Comparison of ENCODE assay signal across 21 cellular contexts in genomic region chrX:77779695-77780094, GRCh38. TPM values are rescaled to one million over a fixed set of nuclear protein-coding genes. Genes with fewer than 3 reads are reported as not detected.
DNase-seq lines count a peak whose midpoint lies in the region; ATAC-seq and TF ChIP-seq lines count a peak whose summit lies in the region.
"Had no signal": no experiment of that assay in that cellular context is flagged by ENCODE, and none has a peak within 500 bp of the region (broad histone marks: within the 10 kb centered on the region; RNA-seq: fewer than 3 reads in every experiment).

No MANE protein-coding gene starts in this region.

- no peaks in the 10 kb centered on the region for H3K27me3 ChIP-seq in GM23338 (ENCODE audit: insufficient read depth)
- H3K27me3 ChIP-seq in smooth muscle cell (ENCODE audit: low read depth), result no peaks in the 10 kb centered on the region
- H3K27me3 ChIP-seq: thyroid gland had no signal

- H3K36me3 Mint-ChIP-seq in activated naive CD4-positive, alpha-beta T cell treated with anti-CD3 and anti-CD28 coated beads, Interleukin-2, amount 10 ng/mL, durations not matched to agents 7 days and 5 days, result peaks cover 15% of the 10 kb centered on the region
- H3K36me3 Mint-ChIP-seq in GM23338 (ENCODE audit: low read depth), result peaks cover 4% of the 10 kb centered on the region; the same call in 1 of the 3 replicates
- peaks cover 5% of the 10 kb centered on the region for H3K36me3 Mint-ChIP-seq in activated B cell treated with CpG ODN at 0.5 μM for 24 hours (ENCODE audit: low read depth)
- no peaks in the 10 kb centered on the region for H3K36me3 Mint-ChIP-seq in natural killer cell

- H3K4me2 ChIP-seq in GM23338 (no peak overlapping the region), smooth muscle cell (no peak overlapping the region)

- POLR2A ChIA-PET in activated B cell treated with CpG ODN at 0.5 μM for 24 hours (lab: Charles Lee), result no interaction called here

- no peak overlapping the region for H3K4me3 Mint-ChIP-seq in activated naive CD4-positive, alpha-beta T cell treated with anti-CD3 and anti-CD28 coated beads, Interleukin-2, amount 10 ng/mL, durations not matched to agents 7 days and 5 days
- H3K4me3 Mint-ChIP-seq in GM23338 (no peak overlapping the region; the same call in 2 of the 3 replicates), activated B cell treated with CpG ODN at 0.5 μM for 24 hours (peak overlapping the region; percentile 7), natural killer cell (no peak overlapping the region)
- H3K4me3 Mint-ChIP-seq: brain, mesothelial cell of epicardium, neural crest cell had no signal

- TF ChIP-seq CTCF in GM23338 (conservative IDR thresholded peaks at IDR 0.05; ENCODE audit: low read depth in 2 of 2), result no peak
- TF ChIP-seq CTCF in activated B cell treated with CpG ODN at 0.5 μM for 24 hours (IDR thresholded peaks at IDR 0.05), result no peak
- no peak for TF ChIP-seq CTCF in natural killer cell (IDR thresholded peaks at IDR 0.05)
- TF ChIP-seq CTCF in smooth muscle cell (IDR thresholded peaks at IDR 0.05; ENCODE audit: borderline replicate concordance, insufficient read depth, poor library complexity, severe bottlenecking), result no peak

- H3F3A ChIP-seq in GM23338 (replicated peaks; ENCODE audit: low read depth), result no peaks in the 10 kb centered on the region
- H3F3A ChIP-seq in smooth muscle cell (ENCODE audit: low read depth), result no peaks in the 10 kb centered on the region

- H3K79me2 ChIP-seq in GM23338 (replicated peaks; ENCODE audit: insufficient read depth) (peaks cover 100% of the 10 kb centered on the region), smooth muscle cell (ENCODE audit: low read depth) (peaks cover 100% of the 10 kb centered on the region)

- no peaks in the 10 kb centered on the region for H3K9me3 Mint-ChIP-seq in activated naive CD4-positive, alpha-beta T cell treated with anti-CD3 and anti-CD28 coated beads, Interleukin-2, amount 10 ng/mL, durations not matched to agents 7 days and 5 days
- H3K9me3 Mint-ChIP-seq in GM23338 (no peaks in the 10 kb centered on the region), activated B cell treated with CpG ODN at 0.5 μM for 24 hours (peaks cover 4% of the 10 kb centered on the region), natural killer cell (no peaks in the 10 kb centered on the region)
- H3K9me3 Mint-ChIP-seq: neural crest cell had no signal

- peaks cover 24% of the 10 kb centered on the region for H3K4me1 ChIP-seq in GM23338 (ENCODE audit: insufficient read depth)
- H3K4me1 ChIP-seq in smooth muscle cell (ENCODE audit: low read depth), result peaks cover 3% of the 10 kb centered on the region
- H3K4me1 ChIP-seq: prostate gland, thyroid gland had no signal

- CTCF ChIA-PET in activated naive CD4-positive, alpha-beta T cell treated with anti-CD3 and anti-CD28 coated beads, Interleukin-2, amount 10 ng/mL, durations not matched to agents 7 days and 5 days (lab: Charles Lee), result no interaction called here
- CTCF ChIA-PET in activated B cell treated with CpG ODN at 0.5 μM for 24 hours (lab: Charles Lee), result no interaction called here

- no peaks in the 10 kb centered on the region for H3K9me2 ChIP-seq in GM23338 (ENCODE audit: insufficient read depth)

- H3K9me3 ChIP-seq in smooth muscle cell (replicated peaks; ENCODE audit: low read depth), result no peaks in the 10 kb centered on the region
- H3K9me3 ChIP-seq: prostate gland, thyroid gland had no signal

- peaks cover 32% of the 10 kb centered on the region for H3K4me1 Mint-ChIP-seq in activated naive CD4-positive, alpha-beta T cell treated with anti-CD3 and anti-CD28 coated beads, Interleukin-2, amount 10 ng/mL, durations not matched to agents 7 days and 5 days
- H3K4me1 Mint-ChIP-seq in GM23338 (peaks cover 20% of the 10 kb centered on the region), activated B cell treated with CpG ODN at 0.5 μM for 24 hours (peaks cover 50% of the 10 kb centered on the region), natural killer cell (peaks cover 26 to 33% of the 10 kb centered on the region in 2 donors)

- no peak overlapping the region for H3K9ac ChIP-seq in smooth muscle cell (ENCODE audit: low read depth)
- H3K9ac ChIP-seq: BLaER1 treated with 17β-estradiol and CSF1 and Interleukin-3, amounts not matched to agents 10 nM and 100 nM had no signal

- H4K20me1 ChIP-seq in GM23338 (replicated peaks; ENCODE audit: insufficient read depth) (peaks cover 33% of the 10 kb centered on the region), smooth muscle cell (ENCODE audit: low read depth) (peaks cover 100% of the 10 kb centered on the region)

- no peaks in the 10 kb centered on the region for H3K36me3 ChIP-seq in GM23338 (ENCODE audit: insufficient read depth)
- H3K36me3 ChIP-seq in smooth muscle cell (ENCODE audit: low read depth), result no peaks in the 10 kb centered on the region
- H3K36me3 ChIP-seq: prostate gland, thyroid gland had no signal

- ATAC-seq in GM23338, result no peak
- no peak for ATAC-seq in activated B cell treated with CpG ODN at 0.5 μM for 24 hours (ENCODE audit: low read depth)
- ATAC-seq in natural killer cell, result no peak
- no peak for ATAC-seq in HG03025 (IDR thresholded peaks at IDR 0.05; ENCODE audit: low FRiP score, unreplicated experiment)

- no peak overlapping the region for H2AFZ ChIP-seq in GM23338
- no peak overlapping the region for H2AFZ ChIP-seq in smooth muscle cell (ENCODE audit: low read depth)

- WGBS in smooth muscle cell (ENCODE audit: low lambda C conversion rate), result 88% methylated on average over 3 of the region's 3 CpGs

- H3K27ac ChIP-seq in GM23338 (ENCODE audit: low read depth) (peak overlapping the region; percentile 29; the same call in 1 of the 2 replicates), smooth muscle cell (ENCODE audit: low read depth) (no peak overlapping the region)
- H3K27ac ChIP-seq: BLaER1 treated with 17β-estradiol and CSF1 and Interleukin-3, amounts not matched to agents 10 nM and 100 nM; prostate gland; thyroid gland had no signal

- peak overlapping the region; percentile 22 for H3K27ac Mint-ChIP-seq in activated naive CD4-positive, alpha-beta T cell treated with anti-CD3 and anti-CD28 coated beads, Interleukin-2, amount 10 ng/mL, durations not matched to agents 7 days and 5 days
- H3K27ac Mint-ChIP-seq in GM23338 (no peak overlapping the region), activated B cell treated with CpG ODN at 0.5 μM for 24 hours (no peak overlapping the region), natural killer cell (peak overlapping the region; percentile 5 to 70)
- H3K27ac Mint-ChIP-seq: activated naive CD8-positive, alpha-beta T cell; brain; mesothelial cell of epicardium had no signal

- no peak for DNase-seq in activated naive CD4-positive, alpha-beta T cell treated with anti-CD3 and anti-CD28 coated beads, Interleukin-2, amount 10 ng/mL, durations not matched to agents 7 days and 5 days
- no peak for DNase-seq in activated naive CD4-positive, alpha-beta T cell treated with anti-CD3 and anti-CD28 coated beads, Interleukin-2, amount 50 U/mL, for 16 hours
- DNase-seq in GM23338 (ENCODE audit: low spot score) (no peak), activated B cell treated with CpG ODN at 0.5 μM for 24 hours (no peak), natural killer cell (no peak), smooth muscle cell (lab: John Stamatoyannopoulos, UW; ENCODE audit: unreplicated experiment) (no peak), amniotic stem cell (lab: John Stamatoyannopoulos, UW) (no peak)
- DNase-seq: activated CD4-positive, alpha-beta T cell treated with anti-CD3 and anti-CD28 coated beads, Interleukin-2, amount 50 U/mL, for 48 hours; activated T-cell treated with anti-CD3 and anti-CD28 coated beads for 4 hours; head of caudate nucleus; NCI-H1436; stimulated activated CD4-positive, alpha-beta T cell treated with anti-CD3 and anti-CD28 coated beads, Interleukin-1b, Interleukin-23, amount 100 ng/mL, for 48 hours; stimulated activated naive CD4-positive, alpha-beta T cell; thyroid gland had no signal

- intact Hi-C loops in activated B cell treated with CpG ODN at 0.5 μM for 24 hours (cut with micrococcal nuclease) (loop anchor here (10.0 kb wide), 1 partner anchor 1355 kb away; the partner anchor contains the start of gene MAGEE1), natural killer cell (cut with micrococcal nuclease) (no loop called here)

- H3K4me3 ChIP-seq in GM23338 (no peak overlapping the region), smooth muscle cell (no peak overlapping the region)
- H3K4me3 ChIP-seq: BLaER1 treated with 17β-estradiol and CSF1 and Interleukin-3, amounts not matched to agents 10 nM and 100 nM; prostate gland; thyroid gland had no signal

- H3K27me3 Mint-ChIP-seq in activated naive CD4-positive, alpha-beta T cell treated with anti-CD3 and anti-CD28 coated beads, Interleukin-2, amount 10 ng/mL, durations not matched to agents 7 days and 5 days, result no peaks in the 10 kb centered on the region
- H3K27me3 Mint-ChIP-seq in GM23338 (ENCODE audit: insufficient read depth, low read depth, poor library complexity) (no peaks in the 10 kb centered on the region), activated B cell treated with CpG ODN at 0.5 μM for 24 hours (no peaks in the 10 kb centered on the region), natural killer cell (ENCODE audit: low read depth in 2 of 2) (no peaks in the 10 kb centered on the region)
- H3K27me3 Mint-ChIP-seq: activated naive CD8-positive, alpha-beta T cell; brain had no signal

TF ChIP-seq in GM23338, 12 proteins besides CTCF, POLR2A, EP300 and RAD21 (continues in another document):
- TF ChIP-seq EZH2 (IDR thresholded peaks at IDR 0.05; ENCODE audit: low read depth, unreplicated experiment), result no peak
- no peak for TF ChIP-seq JUNB (IDR thresholded peaks at IDR 0.05; ENCODE audit: unreplicated experiment)

RNA-seq across cellular contexts. Expression of gene ATRX, which starts 6.3 kb away (rescaled TPM):
- total RNA-seq in GM23338 (2014; rRNA removed; shearing (Covaris generic)), result 123 and 162 TPM in 2 replicates
- polyA plus RNA-seq in GM23338 (2016; fragmentation: Nextera tagmentation; extraction: Ambion mirVana), result 107 and 179 TPM in 2 replicates
- total RNA-seq in activated B cell treated with CpG ODN at 0.5 μM for 24 hours, result 114 and 120 TPM in 2 replicates
- 100 to 1,000 TPM; 136 to 162 (median 159) TPM for total RNA-seq in natural killer cell
- total RNA-seq in smooth muscle cell, result 79.2 and 115 TPM in 2 replicates
- polyA plus RNA-seq in smooth muscle cell, result 38.0 and 58.6 TPM in 2 replicates

Comparison
In these comparisons a context has a peak if more than half of its experiments do, and no peak if none do; other contexts are left out.
1. H3K27ac Mint-ChIP-seq: peak in activated naive CD4-positive, alpha-beta T cell treated with anti-CD3 and anti-CD28 coated beads, Interleukin-2, amount 10 ng/mL, durations not matched to agents 7 days and 5 days (single experiment) and natural killer cell (2 of 2); none in GM23338 (single experiment) and activated B cell treated with CpG ODN at 0.5 μM for 24 hours (single experiment).